ENCODE assay signal across 22 cellular contexts in genomic region chr2:202014328-202015034, GRCh38. TPM values are rescaled to one million over a fixed set of nuclear protein-coding genes. Genes with fewer than 3 reads are reported as not detected.
DNase-seq lines count a peak whose midpoint lies in the region; ATAC-seq and TF ChIP-seq lines count a peak whose summit lies in the region.
"Had no signal": no experiment of that assay in that cellular context is flagged by ENCODE, and none has a peak within 500 bp of the region (broad histone marks: within the 10 kb centered on the region; RNA-seq: fewer than 3 reads in every experiment).

No MANE protein-coding gene starts in this region.

- no peaks in the 10 kb centered on the region for H3K27me3 Mint-ChIP-seq in nephron (ENCODE audit: low read depth)
- peaks cover 16 to 59% of the 10 kb centered on the region in 2 donors for H3K27me3 Mint-ChIP-seq in natural killer cell (ENCODE audit: low read depth in 2 of 2)

- H3K4me3 Mint-ChIP-seq in nephron (peak overlapping the region in 2 of 3 experiments; percentile 2 to 6), natural killer cell (no peak overlapping the region)
- H3K4me3 Mint-ChIP-seq: activated CD4-positive, alpha-beta T cell treated with anti-CD3 and anti-CD28 coated beads, Interleukin-2, amount 10 ng/mL, durations not matched to agents 24 days and 14 days; activated naive CD4-positive, alpha-beta T cell treated with anti-CD3 and anti-CD28 coated beads for 36 hours; naive B cell had no signal

- H3K27ac Mint-ChIP-seq in nephron (peak overlapping the region; percentile 89 to 92 (median 90)), natural killer cell (no peak overlapping the region)
- H3K27ac Mint-ChIP-seq: activated CD4-positive, alpha-beta T cell treated with anti-CD3 and anti-CD28 coated beads, Interleukin-2, amount 10 ng/mL, durations not matched to agents 24 days and 14 days; activated naive CD4-positive, alpha-beta T cell treated with anti-CD3 and anti-CD28 coated beads for 36 hours; naive B cell; progenitor cell of endocrine pancreas had no signal

- H3K4me3 ChIP-seq in choroid plexus epithelial cell (ENCODE audit: low read depth, low read length) = no peak overlapping the region
- H3K4me3 ChIP-seq: ascending aorta, spleen had no signal

- no peaks in the 10 kb centered on the region for H3K9me3 Mint-ChIP-seq in nephron
- H3K9me3 Mint-ChIP-seq in natural killer cell = no peaks in the 10 kb centered on the region
- H3K9me3 Mint-ChIP-seq: activated CD4-positive, alpha-beta T cell treated with anti-CD3 and anti-CD28 coated beads, Interleukin-2, amount 10 ng/mL, durations not matched to agents 24 days and 14 days; activated naive CD4-positive, alpha-beta T cell treated with anti-CD3 and anti-CD28 coated beads for 36 hours; naive B cell had no signal

- intact Hi-C loops in natural killer cell (cut with micrococcal nuclease) = no loop called here

- no peaks in the 10 kb centered on the region for H3K36me3 Mint-ChIP-seq in nephron (ENCODE audit: low read depth)
- no peaks in the 10 kb centered on the region for H3K36me3 Mint-ChIP-seq in natural killer cell
- H3K36me3 Mint-ChIP-seq: naive B cell had no signal

- peak; percentile 41 for DNase-seq in ELR (ENCODE audit: low read depth)
- peak; percentile 59 for DNase-seq in NCI-H2227 (lab: John Stamatoyannopoulos, UW; ENCODE audit: unreplicated experiment)
- DNase-seq in choroid plexus epithelial cell (ENCODE audit: low read depth) = peak; percentile 8
- no peak for DNase-seq in natural killer cell
- DNase-seq in germinal center (ENCODE audit: low spot score) = no peak
- DNase-seq in NCI-H748 treated with DMSO at 0.1 percent for 48 hours (lab: John Stamatoyannopoulos, UW) = no peak
- DNase-seq in T1000 (lab: John Stamatoyannopoulos, UW) = no peak
- DNase-seq: activated CD4-positive, alpha-beta T cell treated with anti-CD3 and anti-CD28 coated beads, Interleukin-2, amount 10 ng/mL, durations not matched to agents 24 days and 14 days; activated CD8-positive, alpha-beta memory T cell treated with anti-CD3 and anti-CD28 coated beads, Interleukin-2, amount 50 U/mL, for 48 hours; activated naive CD4-positive, alpha-beta T cell treated with anti-CD3 and anti-CD28 coated beads for 36 hours; Caco-2; H7; left ventricle myocardium superior; naive B cell; NCI-H1694 treated with DMSO at 0.1 percent for 48 hours; SIG-M5; spleen had no signal

- TF ChIP-seq CTCF in choroid plexus epithelial cell (conservative IDR thresholded peaks at IDR 0.05; ENCODE audit: low read depth, low read length) (no peak), nephron (IDR thresholded peaks at IDR 0.05; ENCODE audit: unreplicated experiment in 3 of 3) (no peak), natural killer cell (IDR thresholded peaks at IDR 0.05) (no peak)

- no peak for ATAC-seq in natural killer cell
- ATAC-seq: left ventricle myocardium superior had no signal

- H3K4me1 Mint-ChIP-seq in nephron (peaks cover 66% of the 10 kb centered on the region), natural killer cell (no peaks in the 10 kb centered on the region)
- H3K4me1 Mint-ChIP-seq: activated CD4-positive, alpha-beta T cell treated with anti-CD3 and anti-CD28 coated beads, Interleukin-2, amount 10 ng/mL, durations not matched to agents 24 days and 14 days; naive B cell had no signal

RNA-seq across cellular contexts. Expression of gene FZD7, which starts 19.2 kb away (rescaled TPM):
- total RNA-seq in natural killer cell = 1 to 10 TPM in 1 of 3 donors, under 1 TPM in 1, not detected in 1; 0.27 to 1.6 TPM

RNA-seq across cellular contexts. Expression of gene KIAA2012, which starts 58.6 kb away (rescaled TPM):
- not detected for total RNA-seq in natural killer cell
- total RNA-seq: activated CD4-positive, alpha-beta T cell treated with anti-CD3 and anti-CD28 coated beads, Interleukin-2, amount 10 ng/mL, durations not matched to agents 24 days and 14 days; activated naive CD4-positive, alpha-beta T cell treated with anti-CD3 and anti-CD28 coated beads for 36 hours; endothelial cell of umbilical vein; H7; left ventricle myocardium superior; M059J; progenitor cell of endocrine pancreas; spleen had no signal

Comparison
In these comparisons a context has a peak if more than half of its experiments do, and no peak if none do; other contexts are left out.
1. DNase-seq: peak in ELR (single experiment), NCI-H2227 (single experiment) and choroid plexus epithelial cell (single experiment); none in natural killer cell (single experiment), germinal center (single experiment), NCI-H748 treated with DMSO at 0.1 percent for 48 hours (single experiment) and T1000 (single experiment).
2. H3K27ac Mint-ChIP-seq: peak in nephron (3 of 3); none in natural killer cell (0 of 2).